ENCODE assay signal across 2 cellular contexts in the genomic region with DNA sequence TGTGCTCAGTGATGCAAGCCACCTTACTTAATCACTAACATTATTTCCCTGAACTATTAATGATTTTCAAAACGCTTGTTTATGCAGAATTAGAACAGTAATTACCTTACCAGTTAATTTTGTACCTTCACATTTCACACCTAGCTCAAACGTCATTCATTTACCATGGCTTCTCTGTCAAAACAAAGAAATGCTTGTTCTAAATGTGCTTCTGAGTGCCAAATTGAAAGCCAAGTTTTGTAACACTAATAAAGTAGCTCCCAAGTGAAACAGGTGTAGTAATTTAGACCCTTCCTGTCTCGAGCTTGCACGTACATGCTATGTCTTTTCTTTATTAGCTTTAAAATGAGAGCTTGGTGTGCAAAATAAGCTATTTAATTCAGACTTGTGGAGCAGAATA.
TF ChIP-seq lines count a peak whose summit lies in the region.

No MANE protein-coding gene starts in this region.

TF ChIP-seq in SK-N-SH, 30 proteins besides CTCF, POLR2A, EP300 and RAD21 (continued from another document):
- TF ChIP-seq, protein P1, sequence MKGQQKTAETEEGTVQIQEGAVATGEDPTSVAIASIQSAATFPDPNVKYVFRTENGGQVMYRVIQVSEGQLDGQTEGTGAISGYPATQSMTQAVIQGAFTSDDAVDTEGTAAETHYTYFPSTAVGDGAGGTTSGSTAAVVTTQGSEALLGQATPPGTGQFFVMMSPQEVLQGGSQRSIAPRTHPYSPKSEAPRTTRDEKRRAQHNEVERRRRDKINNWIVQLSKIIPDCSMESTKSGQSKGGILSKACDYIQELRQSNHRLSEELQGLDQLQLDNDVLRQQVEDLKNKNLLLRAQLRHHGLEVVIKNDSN (IDR thresholded peaks at IDR 0.05; ENCODE audit: borderline replicate concordance, low read depth) = no peak
- TF ChIP-seq JUND (IDR thresholded peaks at IDR 0.05) = no peak
- no peak for TF ChIP-seq FOXJ3 (CRISPR knock-in tag; IDR thresholded peaks at IDR 0.05)

TF ChIP-seq in SK-N-SH treated with all-trans-retinoic acid at 6 μM for 48 hours, 23 proteins besides CTCF, POLR2A, EP300 and RAD21 (continued from another document):
- TF ChIP-seq ZNF70 (CRISPR knock-in tag; IDR thresholded peaks at IDR 0.05) = no peak
- no peak for TF ChIP-seq PPARA (CRISPR knock-in tag; IDR thresholded peaks at IDR 0.05; ENCODE audit: borderline replicate concordance)
- TF ChIP-seq, protein P2, sequence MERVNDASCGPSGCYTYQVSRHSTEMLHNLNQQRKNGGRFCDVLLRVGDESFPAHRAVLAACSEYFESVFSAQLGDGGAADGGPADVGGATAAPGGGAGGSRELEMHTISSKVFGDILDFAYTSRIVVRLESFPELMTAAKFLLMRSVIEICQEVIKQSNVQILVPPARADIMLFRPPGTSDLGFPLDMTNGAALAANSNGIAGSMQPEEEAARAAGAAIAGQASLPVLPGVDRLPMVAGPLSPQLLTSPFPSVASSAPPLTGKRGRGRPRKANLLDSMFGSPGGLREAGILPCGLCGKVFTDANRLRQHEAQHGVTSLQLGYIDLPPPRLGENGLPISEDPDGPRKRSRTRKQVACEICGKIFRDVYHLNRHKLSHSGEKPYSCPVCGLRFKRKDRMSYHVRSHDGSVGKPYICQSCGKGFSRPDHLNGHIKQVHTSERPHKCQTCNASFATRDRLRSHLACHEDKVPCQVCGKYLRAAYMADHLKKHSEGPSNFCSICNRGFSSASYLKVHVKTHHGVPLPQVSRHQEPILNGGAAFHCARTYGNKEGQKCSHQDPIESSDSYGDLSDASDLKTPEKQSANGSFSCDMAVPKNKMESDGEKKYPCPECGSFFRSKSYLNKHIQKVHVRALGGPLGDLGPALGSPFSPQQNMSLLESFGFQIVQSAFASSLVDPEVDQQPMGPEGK (CRISPR knock-in tag; IDR thresholded peaks at IDR 0.05; ENCODE audit: borderline replicate concordance) = no peak
- TF ChIP-seq, protein P3, sequence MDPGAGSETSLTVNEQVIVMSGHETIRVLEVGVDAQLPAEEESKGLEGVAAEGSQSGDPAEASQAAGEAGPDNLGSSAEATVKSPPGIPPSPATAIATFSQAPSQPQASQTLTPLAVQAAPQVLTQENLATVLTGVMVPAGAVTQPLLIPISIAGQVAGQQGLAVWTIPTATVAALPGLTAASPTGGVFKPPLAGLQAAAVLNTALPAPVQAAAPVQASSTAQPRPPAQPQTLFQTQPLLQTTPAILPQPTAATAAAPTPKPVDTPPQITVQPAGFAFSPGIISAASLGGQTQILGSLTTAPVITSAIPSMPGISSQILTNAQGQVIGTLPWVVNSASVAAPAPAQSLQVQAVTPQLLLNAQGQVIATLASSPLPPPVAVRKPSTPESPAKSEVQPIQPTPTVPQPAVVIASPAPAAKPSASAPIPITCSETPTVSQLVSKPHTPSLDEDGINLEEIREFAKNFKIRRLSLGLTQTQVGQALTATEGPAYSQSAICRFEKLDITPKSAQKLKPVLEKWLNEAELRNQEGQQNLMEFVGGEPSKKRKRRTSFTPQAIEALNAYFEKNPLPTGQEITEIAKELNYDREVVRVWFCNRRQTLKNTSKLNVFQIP (CRISPR knock-in tag; IDR thresholded peaks at IDR 0.05; ENCODE audit: borderline replicate concordance, low read depth) = no peak
- TF ChIP-seq GLIS3 (CRISPR knock-in tag; IDR thresholded peaks at IDR 0.05) = no peak
- TF ChIP-seq, protein P4, sequence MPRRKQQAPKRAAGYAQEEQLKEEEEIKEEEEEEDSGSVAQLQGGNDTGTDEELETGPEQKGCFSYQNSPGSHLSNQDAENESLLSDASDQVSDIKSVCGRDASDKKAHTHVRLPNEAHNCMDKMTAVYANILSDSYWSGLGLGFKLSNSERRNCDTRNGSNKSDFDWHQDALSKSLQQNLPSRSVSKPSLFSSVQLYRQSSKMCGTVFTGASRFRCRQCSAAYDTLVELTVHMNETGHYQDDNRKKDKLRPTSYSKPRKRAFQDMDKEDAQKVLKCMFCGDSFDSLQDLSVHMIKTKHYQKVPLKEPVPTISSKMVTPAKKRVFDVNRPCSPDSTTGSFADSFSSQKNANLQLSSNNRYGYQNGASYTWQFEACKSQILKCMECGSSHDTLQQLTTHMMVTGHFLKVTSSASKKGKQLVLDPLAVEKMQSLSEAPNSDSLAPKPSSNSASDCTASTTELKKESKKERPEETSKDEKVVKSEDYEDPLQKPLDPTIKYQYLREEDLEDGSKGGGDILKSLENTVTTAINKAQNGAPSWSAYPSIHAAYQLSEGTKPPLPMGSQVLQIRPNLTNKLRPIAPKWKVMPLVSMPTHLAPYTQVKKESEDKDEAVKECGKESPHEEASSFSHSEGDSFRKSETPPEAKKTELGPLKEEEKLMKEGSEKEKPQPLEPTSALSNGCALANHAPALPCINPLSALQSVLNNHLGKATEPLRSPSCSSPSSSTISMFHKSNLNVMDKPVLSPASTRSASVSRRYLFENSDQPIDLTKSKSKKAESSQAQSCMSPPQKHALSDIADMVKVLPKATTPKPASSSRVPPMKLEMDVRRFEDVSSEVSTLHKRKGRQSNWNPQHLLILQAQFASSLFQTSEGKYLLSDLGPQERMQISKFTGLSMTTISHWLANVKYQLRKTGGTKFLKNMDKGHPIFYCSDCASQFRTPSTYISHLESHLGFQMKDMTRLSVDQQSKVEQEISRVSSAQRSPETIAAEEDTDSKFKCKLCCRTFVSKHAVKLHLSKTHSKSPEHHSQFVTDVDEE (CRISPR knock-in tag; IDR thresholded peaks at IDR 0.05) = no peak
- no peak for TF ChIP-seq ZC3H10 (CRISPR knock-in tag; IDR thresholded peaks at IDR 0.05)
- TF ChIP-seq ESRRG (CRISPR knock-in tag; IDR thresholded peaks at IDR 0.05) = no peak
- no peak for TF ChIP-seq OSR1 (CRISPR knock-in tag; IDR thresholded peaks at IDR 0.05)
- TF ChIP-seq TCF4 (CRISPR knock-in tag; IDR thresholded peaks at IDR 0.05; ENCODE audit: borderline replicate concordance) = no peak
- TF ChIP-seq, protein P5, sequence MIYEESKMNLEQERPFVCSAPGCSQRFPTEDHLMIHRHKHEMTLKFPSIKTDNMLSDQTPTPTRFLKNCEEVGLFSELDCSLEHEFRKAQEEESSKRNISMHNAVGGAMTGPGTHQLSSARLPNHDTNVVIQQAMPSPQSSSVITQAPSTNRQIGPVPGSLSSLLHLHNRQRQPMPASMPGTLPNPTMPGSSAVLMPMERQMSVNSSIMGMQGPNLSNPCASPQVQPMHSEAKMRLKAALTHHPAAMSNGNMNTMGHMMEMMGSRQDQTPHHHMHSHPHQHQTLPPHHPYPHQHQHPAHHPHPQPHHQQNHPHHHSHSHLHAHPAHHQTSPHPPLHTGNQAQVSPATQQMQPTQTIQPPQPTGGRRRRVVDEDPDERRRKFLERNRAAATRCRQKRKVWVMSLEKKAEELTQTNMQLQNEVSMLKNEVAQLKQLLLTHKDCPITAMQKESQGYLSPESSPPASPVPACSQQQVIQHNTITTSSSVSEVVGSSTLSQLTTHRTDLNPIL (CRISPR knock-in tag; IDR thresholded peaks at IDR 0.05; ENCODE audit: low read depth) = no peak
